8 cellular contexts compared by ENCODE assay signal in the genomic region with DNA sequence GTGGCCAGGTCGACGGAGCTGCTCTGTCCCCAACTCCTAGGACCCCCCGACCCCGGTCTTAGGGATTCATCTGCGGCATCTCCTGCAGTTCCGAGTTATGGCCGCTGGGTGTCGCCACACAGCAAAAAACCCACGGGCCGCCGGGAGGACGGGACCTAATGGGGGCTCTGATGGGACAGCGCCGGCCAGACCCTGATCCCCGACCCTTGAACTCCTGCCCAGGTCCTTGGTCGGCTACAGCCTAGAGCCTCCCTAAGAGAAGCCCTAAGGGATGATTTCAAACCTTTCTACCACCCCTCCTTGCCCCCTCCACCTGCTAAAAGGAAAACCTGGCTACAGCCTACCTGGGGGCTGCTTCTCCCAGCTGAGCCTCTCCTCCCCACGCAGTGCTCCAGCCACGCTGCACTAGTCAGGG. TPM values are rescaled to one million over a fixed set of nuclear protein-coding genes. Genes with fewer than 3 reads are reported as not detected.
A peak's percentile ranks its signal among the peaks of the same experiment; 100 is the strongest.
DNase-seq lines count a peak whose midpoint lies in the region; ATAC-seq and TF ChIP-seq lines count a peak whose summit lies in the region.

No MANE protein-coding gene starts in this region.

- H3K4me2 ChIP-seq in GM23338, result peak overlapping the region; percentile 65; the same call in 1 of the 2 replicates

- H3F3A ChIP-seq in GM23338 (replicated peaks; ENCODE audit: low read depth), result 0 out of 2 replicates have a peak, but pooled peaks cover 6% of the 10 kb centered on the region

- H3K4me3 Mint-ChIP-seq in GM23338 (no peak overlapping the region), activated B cell treated with CpG ODN at 0.5 μM for 24 hours (no peak overlapping the region)

- peak; percentile 86 for TF ChIP-seq CTCF in AG09319 (IDR thresholded peaks at IDR 0.05; ENCODE audit: low read depth, low read length)
- TF ChIP-seq CTCF in GM23338 (conservative IDR thresholded peaks at IDR 0.05; ENCODE audit: low read depth in 2 of 2), result peak; percentile 94
- peak; percentile 50 for TF ChIP-seq CTCF in activated B cell treated with CpG ODN at 0.5 μM for 24 hours (IDR thresholded peaks at IDR 0.05)

- H3K36me3 ChIP-seq in GM23338 (ENCODE audit: insufficient read depth), result no peaks in the 10 kb centered on the region

- DNase-seq in AG09319 (ENCODE audit: extremely low read depth, low read depth) (no peak), GM23338 (ENCODE audit: low spot score) (peak; percentile 82), activated B cell treated with CpG ODN at 0.5 μM for 24 hours (peak; percentile 61), caudate nucleus (lab: John Stamatoyannopoulos, UW) (peak in 23 of 61 donors; percentile 10 to 51 (median 25)), lung microvascular endothelial cell (ENCODE audit: low read depth in 2 of 2) (peak; percentile 28 to 56), NCI-H128 (lab: John Stamatoyannopoulos, UW; ENCODE audit: unreplicated experiment) (no peak)
- peak; percentile 33 to 38 for DNase-seq in stimulated activated CD8-positive, alpha-beta memory T cell treated with anti-CD3 and anti-CD28 coated beads, Interleukin-4, amount 100 ng/mL, for 1 hour (ENCODE audit: low read depth in 2 of 2, low spot score in 1 of 2)

- H3K4me1 ChIP-seq in GM23338 (ENCODE audit: insufficient read depth), result peaks cover 14% of the 10 kb centered on the region

- H4K20me1 ChIP-seq in GM23338 (replicated peaks; ENCODE audit: insufficient read depth), result 0 out of 2 replicates have a peak, but pooled peaks cover 2% of the 10 kb centered on the region

- no peak overlapping the region for H3K27ac Mint-ChIP-seq in GM23338
- no peak overlapping the region for H3K27ac Mint-ChIP-seq in activated B cell treated with CpG ODN at 0.5 μM for 24 hours

- peaks cover 27% of the 10 kb centered on the region for H3K4me1 Mint-ChIP-seq in GM23338
- no peaks in the 10 kb centered on the region for H3K4me1 Mint-ChIP-seq in activated B cell treated with CpG ODN at 0.5 μM for 24 hours

- intact Hi-C loops in activated B cell treated with CpG ODN at 0.5 μM for 24 hours (cut with micrococcal nuclease), result loop anchor here (1.0 kb wide), 2 partner anchors 40 to 161 kb away; no protein-coding TSS in a partner anchor

- H3K27me3 Mint-ChIP-seq in GM23338 (ENCODE audit: insufficient read depth, low read depth, poor library complexity) (peaks cover 8% of the 10 kb centered on the region), activated B cell treated with CpG ODN at 0.5 μM for 24 hours (peaks cover 2% of the 10 kb centered on the region)

- H3K36me3 Mint-ChIP-seq in GM23338 (ENCODE audit: low read depth), result peaks cover 2% of the 10 kb centered on the region; the same call in 2 of the 3 replicates
- peaks cover 9% of the 10 kb centered on the region for H3K36me3 Mint-ChIP-seq in activated B cell treated with CpG ODN at 0.5 μM for 24 hours (ENCODE audit: low read depth)

- H3K27ac ChIP-seq in GM23338 (ENCODE audit: low read depth), result no peak overlapping the region
- H3K27ac ChIP-seq in caudate nucleus (ENCODE audit: low read depth, low read length), result peak overlapping the region; percentile 67

- no peaks in the 10 kb centered on the region for H3K79me2 ChIP-seq in GM23338 (replicated peaks; ENCODE audit: insufficient read depth)

- no peaks in the 10 kb centered on the region for H3K9me2 ChIP-seq in GM23338 (ENCODE audit: insufficient read depth)

- CTCF ChIA-PET in activated B cell treated with CpG ODN at 0.5 μM for 24 hours (lab: Charles Lee), result interaction anchor here (1.0 to 3.5 kb wide), 5 partner anchors 39 to 256 kb away, joined by 3 to 44 read pairs (median 5); no protein-coding TSS in a partner anchor

- POLR2A ChIA-PET in activated B cell treated with CpG ODN at 0.5 μM for 24 hours (lab: Charles Lee), result interaction anchor here (1.0 kb wide), 1 partner anchor 161 kb away, joined by 3 read pairs; no protein-coding TSS in a partner anchor

- H3K4me3 ChIP-seq in GM23338, result 0 out of 2 replicates have a peak overlapping the region, but pooled peaks have one; percentile 16

- H3K9me3 Mint-ChIP-seq in GM23338 (no peaks in the 10 kb centered on the region), activated B cell treated with CpG ODN at 0.5 μM for 24 hours (no peaks in the 10 kb centered on the region)

- peak overlapping the region; percentile 69; the same call in 1 of the 2 replicates for H2AFZ ChIP-seq in GM23338

- ATAC-seq in GM23338 (peak; percentile 50), activated B cell treated with CpG ODN at 0.5 μM for 24 hours (ENCODE audit: low read depth) (peak; percentile 56), HG02623 (IDR thresholded peaks at IDR 0.05; ENCODE audit: unreplicated experiment) (no peak)

- no peaks in the 10 kb centered on the region for H3K27me3 ChIP-seq in GM23338 (ENCODE audit: insufficient read depth)

TF ChIP-seq in GM23338, 12 proteins besides CTCF, POLR2A, EP300 and RAD21 (continues in another document):
- TF ChIP-seq EZH2 (IDR thresholded peaks at IDR 0.05; ENCODE audit: low read depth, unreplicated experiment), result no peak
- no peak for TF ChIP-seq ZNF114 (CRISPR knock-in tag; IDR thresholded peaks at IDR 0.05)
- TF ChIP-seq, protein P1, sequence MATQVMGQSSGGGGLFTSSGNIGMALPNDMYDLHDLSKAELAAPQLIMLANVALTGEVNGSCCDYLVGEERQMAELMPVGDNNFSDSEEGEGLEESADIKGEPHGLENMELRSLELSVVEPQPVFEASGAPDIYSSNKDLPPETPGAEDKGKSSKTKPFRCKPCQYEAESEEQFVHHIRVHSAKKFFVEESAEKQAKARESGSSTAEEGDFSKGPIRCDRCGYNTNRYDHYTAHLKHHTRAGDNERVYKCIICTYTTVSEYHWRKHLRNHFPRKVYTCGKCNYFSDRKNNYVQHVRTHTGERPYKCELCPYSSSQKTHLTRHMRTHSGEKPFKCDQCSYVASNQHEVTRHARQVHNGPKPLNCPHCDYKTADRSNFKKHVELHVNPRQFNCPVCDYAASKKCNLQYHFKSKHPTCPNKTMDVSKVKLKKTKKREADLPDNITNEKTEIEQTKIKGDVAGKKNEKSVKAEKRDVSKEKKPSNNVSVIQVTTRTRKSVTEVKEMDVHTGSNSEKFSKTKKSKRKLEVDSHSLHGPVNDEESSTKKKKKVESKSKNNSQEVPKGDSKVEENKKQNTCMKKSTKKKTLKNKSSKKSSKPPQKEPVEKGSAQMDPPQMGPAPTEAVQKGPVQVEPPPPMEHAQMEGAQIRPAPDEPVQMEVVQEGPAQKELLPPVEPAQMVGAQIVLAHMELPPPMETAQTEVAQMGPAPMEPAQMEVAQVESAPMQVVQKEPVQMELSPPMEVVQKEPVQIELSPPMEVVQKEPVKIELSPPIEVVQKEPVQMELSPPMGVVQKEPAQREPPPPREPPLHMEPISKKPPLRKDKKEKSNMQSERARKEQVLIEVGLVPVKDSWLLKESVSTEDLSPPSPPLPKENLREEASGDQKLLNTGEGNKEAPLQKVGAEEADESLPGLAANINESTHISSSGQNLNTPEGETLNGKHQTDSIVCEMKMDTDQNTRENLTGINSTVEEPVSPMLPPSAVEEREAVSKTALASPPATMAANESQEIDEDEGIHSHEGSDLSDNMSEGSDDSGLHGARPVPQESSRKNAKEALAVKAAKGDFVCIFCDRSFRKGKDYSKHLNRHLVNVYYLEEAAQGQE (IDR thresholded peaks at IDR 0.05; ENCODE audit: unreplicated experiment), result no peak
- TF ChIP-seq ZNF331 (CRISPR knock-in tag; IDR thresholded peaks at IDR 0.05; ENCODE audit: low read depth), result no peak
- TF ChIP-seq EZH2phosphoT487 (IDR thresholded peaks at IDR 0.05; ENCODE audit: unreplicated experiment), result no peak
- no peak for TF ChIP-seq CREB1 (CRISPR knock-in tag; IDR thresholded peaks at IDR 0.05; ENCODE audit: low read depth)
- no peak for TF ChIP-seq POLR2AphosphoS5 (IDR thresholded peaks at IDR 0.05; ENCODE audit: low read depth)
- TF ChIP-seq, protein P2, sequence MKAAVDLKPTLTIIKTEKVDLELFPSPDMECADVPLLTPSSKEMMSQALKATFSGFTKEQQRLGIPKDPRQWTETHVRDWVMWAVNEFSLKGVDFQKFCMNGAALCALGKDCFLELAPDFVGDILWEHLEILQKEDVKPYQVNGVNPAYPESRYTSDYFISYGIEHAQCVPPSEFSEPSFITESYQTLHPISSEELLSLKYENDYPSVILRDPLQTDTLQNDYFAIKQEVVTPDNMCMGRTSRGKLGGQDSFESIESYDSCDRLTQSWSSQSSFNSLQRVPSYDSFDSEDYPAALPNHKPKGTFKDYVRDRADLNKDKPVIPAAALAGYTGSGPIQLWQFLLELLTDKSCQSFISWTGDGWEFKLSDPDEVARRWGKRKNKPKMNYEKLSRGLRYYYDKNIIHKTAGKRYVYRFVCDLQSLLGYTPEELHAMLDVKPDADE (IDR thresholded peaks at IDR 0.05), result no peak
- TF ChIP-seq STAT1 (IDR thresholded peaks at IDR 0.05; ENCODE audit: unreplicated experiment), result no peak
- TF ChIP-seq NANOG (IDR thresholded peaks at IDR 0.05; ENCODE audit: borderline replicate concordance), result no peak

RNA-seq across cellular contexts. Expression of a gene that starts 30.8 kb away (rescaled TPM):
- 0.08 and 1.6 TPM in 2 replicates for total RNA-seq in GM23338 (2014; rRNA removed; shearing (Covaris generic))
- polyA plus RNA-seq in GM23338 (2016; fragmentation: Nextera tagmentation; extraction: Ambion mirVana), result 0.35 and 0.47 TPM in 2 replicates
- total RNA-seq in activated B cell treated with CpG ODN at 0.5 μM for 24 hours (not detected in 2 replicates), lung microvascular endothelial cell (not detected in 2 replicates)

RNA-seq across cellular contexts. Expression of a gene that starts 47.8 kb away (rescaled TPM):
- 37.6 and 57.0 TPM in 2 replicates for total RNA-seq in GM23338 (2014; rRNA removed; shearing (Covaris generic))
- polyA plus RNA-seq in GM23338 (2016; fragmentation: Nextera tagmentation; extraction: Ambion mirVana), result 53.8 and 55.0 TPM in 2 replicates
- total RNA-seq in activated B cell treated with CpG ODN at 0.5 μM for 24 hours (51.0 and 51.9 TPM in 2 replicates), lung microvascular endothelial cell (38.1 and 68.8 TPM in 2 replicates)

RNA-seq across cellular contexts. Expression of a gene that starts 48.0 kb away (rescaled TPM):
- total RNA-seq in GM23338 (2014; rRNA removed; shearing (Covaris generic)), result 60.6 and 72.0 TPM in 2 replicates
- polyA plus RNA-seq in GM23338 (2016; fragmentation: Nextera tagmentation; extraction: Ambion mirVana), result 27.4 and 30.6 TPM in 2 replicates
- total RNA-seq in activated B cell treated with CpG ODN at 0.5 μM for 24 hours (109 and 124 TPM in 2 replicates), lung microvascular endothelial cell (8.7 and 10.3 TPM in 2 replicates)

Comparison
In these comparisons a context has a peak if more than half of its experiments do, and no peak if none do; other contexts are left out.
1. DNase-seq: peak in GM23338 (single experiment), activated B cell treated with CpG ODN at 0.5 μM for 24 hours (single experiment), lung microvascular endothelial cell (2 of 2) and stimulated activated CD8-positive, alpha-beta memory T cell treated with anti-CD3 and anti-CD28 coated beads, Interleukin-4, amount 100 ng/mL, for 1 hour (2 of 2); none in AG09319 (single experiment) and NCI-H128 (single experiment).
2. Peak in every context shown above with its lines, with median percentiles within 50 percentile points of each other: CTCF ChIP-seq.